In the genomic region with DNA sequence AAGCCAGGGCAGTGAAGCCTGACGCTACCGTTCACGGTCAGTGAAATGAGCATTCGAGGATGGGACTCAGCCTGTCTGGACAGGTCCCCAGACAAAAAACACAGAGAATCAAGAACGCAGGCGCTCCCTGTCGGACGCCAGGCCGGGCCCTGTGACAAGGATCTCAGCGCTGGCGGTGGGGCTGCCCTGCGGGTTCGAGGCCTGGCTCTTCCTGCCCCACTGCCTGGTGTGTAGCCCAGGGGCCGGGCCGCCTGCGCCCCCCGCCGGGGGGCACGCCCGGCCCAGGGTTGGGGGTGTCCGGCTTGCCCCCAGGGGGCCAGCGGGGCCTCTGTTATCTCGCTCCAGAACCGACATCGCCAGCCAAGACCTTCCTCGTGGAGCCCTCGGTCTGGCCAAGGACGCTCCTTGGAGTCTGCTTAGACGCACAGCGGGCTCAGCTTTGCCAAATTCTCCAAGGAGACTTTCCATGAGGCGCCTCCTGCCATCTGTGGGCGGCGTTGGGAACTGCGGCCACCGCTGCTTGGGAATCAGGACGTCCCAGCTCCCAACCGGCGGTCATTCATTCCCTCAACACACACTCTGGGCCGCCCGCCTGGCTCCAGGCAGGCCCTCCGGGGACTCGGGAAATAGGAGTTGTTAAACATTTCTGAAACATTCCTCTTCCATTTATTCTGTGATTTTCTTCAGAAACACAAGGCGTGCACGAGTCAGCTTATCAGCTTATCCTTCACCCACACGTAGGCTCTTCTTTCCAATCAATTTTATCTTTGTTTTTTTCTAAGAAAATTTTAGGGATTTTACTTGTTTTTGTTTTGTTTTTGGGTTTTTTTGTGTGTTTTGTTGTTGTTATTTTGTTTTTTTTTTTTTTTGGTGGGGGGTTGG, we compare ENCODE assay signal across 8 cellular contexts. TPM values are rescaled to one million over a fixed set of nuclear protein-coding genes. Genes with fewer than 3 reads are reported as not detected.
DNase-seq lines count a peak whose midpoint lies in the region; ATAC-seq and TF ChIP-seq lines count a peak whose summit lies in the region.

No MANE protein-coding gene starts in this region.

- CTCF ChIA-PET in PC-9 (lab: Charles Lee), result interaction anchor here (0.7 to 1.6 kb wide), 5 partner anchors 100 to 271 kb away, joined by 3 to 14 read pairs (median 3); no protein-coding TSS in a partner anchor

- no peaks in the 10 kb centered on the region for H3K36me3 ChIP-seq in PC-9 (ENCODE audit: low read depth)

- H3K79me2 ChIP-seq in PC-9 (ENCODE audit: low read depth), result 0 out of 2 replicates have a peak, but pooled peaks cover 4% of the 10 kb centered on the region

- H3K27ac Mint-ChIP-seq in activated T-helper 17 cell treated with anti-CD3 and anti-CD28 coated beads, Interleukin-2, amount 50 U/mL, for 72 hours, result no peak overlapping the region

- peaks cover 49% of the 10 kb centered on the region for H3K27me3 Mint-ChIP-seq in activated T-helper 17 cell treated with anti-CD3 and anti-CD28 coated beads, Interleukin-2, amount 50 U/mL, for 72 hours

- H4K20me1 ChIP-seq in PC-9 (ENCODE audit: insufficient read depth), result no peaks in the 10 kb centered on the region

- no peaks in the 10 kb centered on the region for H3K9me3 ChIP-seq in PC-9 (ENCODE audit: insufficient read depth, low read depth)

- peaks cover 10% of the 10 kb centered on the region; the same call in 1 of the 2 replicates for H3F3A ChIP-seq in PC-9 (ENCODE audit: insufficient read depth, low read depth)

- peak; percentile 75 for TF ChIP-seq CTCF in PC-9 (conservative IDR thresholded peaks at IDR 0.05)
- peak; percentile 88 for TF ChIP-seq CTCF in epithelial cell of proximal tubule (conservative IDR thresholded peaks at IDR 0.05; ENCODE audit: low read depth, low read length)

- H3K9me3 Mint-ChIP-seq in activated T-helper 17 cell treated with anti-CD3 and anti-CD28 coated beads, Interleukin-2, amount 50 U/mL, for 72 hours, result no peaks in the 10 kb centered on the region

- no peak for ATAC-seq in GM18520 (IDR thresholded peaks at IDR 0.05; ENCODE audit: unreplicated experiment)
- ATAC-seq in HG03457 (IDR thresholded peaks at IDR 0.05; ENCODE audit: unreplicated experiment), result no peak
- ATAC-seq in activated T-helper 17 cell treated with anti-CD3 and anti-CD28 coated beads, Interleukin-2, amount 50 U/mL, for 72 hours (replicated peaks), result no peak

- H3K4me1 ChIP-seq in PC-9 (replicated peaks; ENCODE audit: insufficient read depth), result peaks cover 41% of the 10 kb centered on the region

- H3K27me3 ChIP-seq in PC-9 (ENCODE audit: insufficient read depth, low read depth), result no peaks in the 10 kb centered on the region

- H3K4me3 ChIP-seq in PC-9 (no peak overlapping the region), epithelial cell of proximal tubule (ENCODE audit: low read depth, low read length) (peak overlapping the region; percentile 14)

- no peak overlapping the region for H2AFZ ChIP-seq in PC-9

- no peaks in the 10 kb centered on the region for H3K9me2 ChIP-seq in PC-9 (ENCODE audit: insufficient read depth)

- H3K4me3 Mint-ChIP-seq in activated T-helper 17 cell treated with anti-CD3 and anti-CD28 coated beads, Interleukin-2, amount 50 U/mL, for 72 hours, result no peak overlapping the region

- POLR2A ChIA-PET in PC-9 (lab: Charles Lee; ENCODE audit: unreplicated experiment), result interaction anchor here (0.8 kb wide), 1 partner anchor 100 kb away, joined by 4 read pairs; no protein-coding TSS in a partner anchor

- no peaks in the 10 kb centered on the region for H3K36me3 Mint-ChIP-seq in activated T-helper 17 cell treated with anti-CD3 and anti-CD28 coated beads, Interleukin-2, amount 50 U/mL, for 72 hours (ENCODE audit: low read depth)

- peaks cover 4% of the 10 kb centered on the region for H3K4me1 Mint-ChIP-seq in activated T-helper 17 cell treated with anti-CD3 and anti-CD28 coated beads, Interleukin-2, amount 50 U/mL, for 72 hours

- H3K4me2 ChIP-seq in PC-9, result peak overlapping the region; percentile 61

- BruUV-seq in PC-9 (replicated peaks; lab: Mats Ljungman, UMichigan), result no TSS peak

- intact Hi-C loops in PC-9 (cut with micrococcal nuclease; ENCODE audit: unreplicated experiment), result loop anchor here (1.0 to 2.0 kb wide), 3 partner anchors 39 to 166 kb away; no protein-coding TSS in a partner anchor

- H3K27ac ChIP-seq in PC-9, result peak overlapping the region; percentile 13; the same call in 1 of the 2 replicates

- peak; percentile 66 for DNase-seq in DMS153 treated with DMSO at 0.1 percent for 48 hours (lab: John Stamatoyannopoulos, UW; ENCODE audit: unreplicated experiment)
- DNase-seq in HK-2 (ENCODE audit: unreplicated experiment), result peak; percentile 81
- peak; percentile 62 to 81 for DNase-seq in PC-9
- DNase-seq in epithelial cell of proximal tubule (ENCODE audit: low read depth), result no peak
- peak; percentile 91 for DNase-seq in mesenteric fat pad (ENCODE audit: low spot score)

RNA-seq across cellular contexts. Expression of a gene that starts 11.3 kb away (rescaled TPM):
- total RNA-seq in PC-9 (2021) (30.1 and 39.3 TPM in 2 replicates), epithelial cell of proximal tubule (20.2 and 23.4 TPM in 2 replicates), mesenteric fat pad (not detected)
- total RNA-seq in activated T-helper 17 cell treated with anti-CD3 and anti-CD28 coated beads, Interleukin-2, amount 50 U/mL, for 72 hours, result 1 to 10 TPM in 1 of 2 donors, not detected in 1; 1.1 TPM

Comparison
In these comparisons a context has a peak if more than half of its experiments do, and no peak if none do; other contexts are left out.
1. RNA of a gene that starts 11.3 kb away (total RNA-seq): 30.1 to 39.3 TPM in PC-9 and 20.2 to 23.4 TPM in epithelial cell of proximal tubule; 1.1 TPM in activated T-helper 17 cell treated with anti-CD3 and anti-CD28 coated beads, Interleukin-2, amount 50 U/mL, for 72 hours and not detected in mesenteric fat pad (single experiment); every median in the first group is over 10 times any median in the second.